In genomic region chr20:34112600-34113061, GRCh38 we compare ENCODE assay signal across 1 cellular context.
TF ChIP-seq lines count a peak whose summit lies in the region.

No MANE protein-coding gene starts in this region.

TF ChIP-seq in K562, 482 proteins besides CTCF, POLR2A, EP300 and RAD21 (continued from another document):
- TF ChIP-seq MGA (IDR thresholded peaks at IDR 0.05) (no peak), POLR2H (tag; IDR thresholded peaks at IDR 0.05; ENCODE audit: low read depth) (peak; percentile 77), HDAC2 (IDR thresholded peaks at IDR 0.05) (peak; percentile 41; the same call in 1 of the 2 replicates), NCOA2 (IDR thresholded peaks at IDR 0.05; ENCODE audit: partially characterized antibody in 2 of 2) (no peak), ARID3A (IDR thresholded peaks at IDR 0.05; ENCODE audit: borderline replicate concordance, low read depth, low read length) (no peak), ZBTB26 (CRISPR knock-in tag; IDR thresholded peaks at IDR 0.05) (0 out of 2 replicates have a peak, but pooled peaks have one; percentile 28), NBN (IDR thresholded peaks at IDR 0.05; ENCODE audit: low read depth) (peak; percentile 45; the same call in 1 of the 2 replicates)
